In the genomic region with DNA sequence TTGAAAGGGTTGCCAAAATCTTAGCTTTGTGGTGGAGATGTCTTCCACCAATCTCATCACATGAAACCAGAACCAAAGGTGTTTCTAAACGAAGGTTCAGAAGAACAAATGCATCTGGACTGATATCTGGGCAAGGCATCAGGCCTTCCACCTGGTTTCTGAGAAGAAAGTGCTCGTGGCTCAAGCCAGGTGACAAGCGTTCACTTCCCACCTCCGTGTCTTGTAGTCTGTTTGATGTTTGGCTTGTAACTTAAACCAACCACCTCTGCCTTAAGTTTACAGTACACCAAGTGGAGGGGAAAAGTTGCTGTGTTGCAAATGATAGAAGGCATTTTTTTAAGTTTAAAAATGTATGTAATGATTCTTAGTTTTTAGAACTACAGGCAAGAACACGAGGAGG, we compare ENCODE assay signal across 8 cellular contexts.
"Had no signal": no experiment of that assay in that cellular context is flagged by ENCODE, and none has a peak within 500 bp of the region (broad histone marks: within the 10 kb centered on the region; RNA-seq: fewer than 3 reads in every experiment).

No MANE protein-coding gene starts in this region.

- DNase-seq: H7, HFFc6, IMR-90, KBM-7 had no signal

- H3K4me2 ChIP-seq: KMS-11 had no signal

- H3K4me1 ChIP-seq: HAP-1 had no signal

- H3K9ac ChIP-seq: KMS-11 had no signal

- H3K36me3 ChIP-seq: HAP-1 had no signal

- H3K4me3 ChIP-seq: HAP-1 had no signal

- H3K27ac ChIP-seq: KMS-11 had no signal

- H3K27ac Mint-ChIP-seq: HFFc6 had no signal

- ATAC-seq: HCT116 had no signal

- H3K4me3 Mint-ChIP-seq: HFFc6 had no signal

- H3K9me3 Mint-ChIP-seq: HFFc6 had no signal

- H3K9me3 ChIP-seq: HAP-1 had no signal

- FAIRE-seq: HTR-8/SVneo had no signal
